In genomic region chr3:15750143-15750542, GRCh38 we compare ENCODE assay signal across 31 cellular contexts.
"Had no signal": no experiment of that assay in that cellular context is flagged by ENCODE, and none has a peak within 500 bp of the region (broad histone marks: within the 10 kb centered on the region; RNA-seq: fewer than 3 reads in every experiment).

No MANE protein-coding gene starts in this region.

- H3K4me3 ChIP-seq: body of pancreas, coronary artery, dorsolateral prefrontal cortex, gastrocnemius medialis, ovary, prostate gland, sigmoid colon, smooth muscle cell, suprapubic skin, tibial nerve had no signal

- H3K4me3 Mint-ChIP-seq: activated CD4-positive, alpha-beta T cell treated with anti-CD3 and anti-CD28 coated beads for 36 hours; activated CD8-positive, alpha-beta memory T cell treated with anti-CD3 and anti-CD28 coated beads, Interleukin-2, amount 10 ng/mL, durations not matched to agents 7 days and 5 days; activated CD8-positive, alpha-beta T cell treated with anti-CD3 and anti-CD28 coated beads, Interleukin-2, amount 10 ng/mL, durations not matched to agents 7 days and 5 days; activated naive CD4-positive, alpha-beta T cell treated with anti-CD3 and anti-CD28 coated beads, Interleukin-2, amount 50 U/mL, for 24 hours; activated naive CD8-positive, alpha-beta T cell treated with anti-CD3 and anti-CD28 coated beads, Interleukin-2, amount 50 U/mL, for 24 hours; effector memory CD8-positive, alpha-beta T cell; nephron; stimulated activated naive B cell treated with anti-CD40 and anti-IgM and Interleukin-4, amounts not matched to agents 10 μg/mL and 1 μg/mL and 100 μg/mL, for 72 hours; T-helper 2 cell treated with Interferon-gamma antibody and Interleukin-4, amounts not matched to agents 5 μg/mL and 100 μg/mL, for 36 hours had no signal

- ATAC-seq: activated CD4-positive, alpha-beta T cell treated with anti-CD3 and anti-CD28 coated beads for 36 hours; activated CD8-positive, alpha-beta memory T cell treated with anti-CD3 and anti-CD28 coated beads, Interleukin-2, amount 10 ng/mL, durations not matched to agents 7 days and 5 days; activated CD8-positive, alpha-beta T cell treated with anti-CD3 and anti-CD28 coated beads, Interleukin-2, amount 10 ng/mL, durations not matched to agents 7 days and 5 days; activated naive CD8-positive, alpha-beta T cell treated with anti-CD3 and anti-CD28 coated beads, Interleukin-2, amount 50 U/mL, for 24 hours; body of pancreas; effector memory CD8-positive, alpha-beta T cell; esophagus mucosa; gastrocnemius medialis; left colon; stimulated activated naive B cell treated with anti-CD40 and anti-IgM and Interleukin-4, amounts not matched to agents 10 μg/mL and 1 μg/mL and 100 μg/mL, for 72 hours had no signal

- H3K9me3 Mint-ChIP-seq: effector memory CD8-positive, alpha-beta T cell had no signal

- FAIRE-seq: kidney had no signal

- H3K27ac Mint-ChIP-seq: activated CD4-positive, alpha-beta T cell treated with anti-CD3 and anti-CD28 coated beads for 36 hours; activated CD8-positive, alpha-beta memory T cell treated with anti-CD3 and anti-CD28 coated beads, Interleukin-2, amount 10 ng/mL, durations not matched to agents 7 days and 5 days; activated CD8-positive, alpha-beta T cell treated with anti-CD3 and anti-CD28 coated beads, Interleukin-2, amount 10 ng/mL, durations not matched to agents 7 days and 5 days; activated naive CD4-positive, alpha-beta T cell treated with anti-CD3 and anti-CD28 coated beads, Interleukin-2, amount 50 U/mL, for 24 hours; activated naive CD8-positive, alpha-beta T cell treated with anti-CD3 and anti-CD28 coated beads, Interleukin-2, amount 50 U/mL, for 24 hours; activated T-helper 2 cell treated with anti-CD3 and anti-CD28 coated beads, Interferon-gamma antibody, Interleukin-2, Interleukin-4, amounts not matched to agents 10 μg/mL and 5 μg/mL and 100 μg/mL, durations not matched to agents 14 hours and 24 hours and 36 hours; nephron; stimulated activated naive B cell treated with anti-CD40 and anti-IgM and Interleukin-4, amounts not matched to agents 10 μg/mL and 1 μg/mL and 100 μg/mL, for 72 hours; T-helper 2 cell treated with Interferon-gamma antibody and Interleukin-4, amounts not matched to agents 5 μg/mL and 100 μg/mL, for 36 hours had no signal

- H3K27me3 Mint-ChIP-seq: activated CD4-positive, alpha-beta T cell treated with anti-CD3 and anti-CD28 coated beads for 36 hours; activated CD8-positive, alpha-beta memory T cell treated with anti-CD3 and anti-CD28 coated beads, Interleukin-2, amount 10 ng/mL, durations not matched to agents 7 days and 5 days; activated naive CD4-positive, alpha-beta T cell treated with anti-CD3 and anti-CD28 coated beads, Interleukin-2, amount 50 U/mL, for 24 hours; activated naive CD8-positive, alpha-beta T cell treated with anti-CD3 and anti-CD28 coated beads, Interleukin-2, amount 50 U/mL, for 24 hours; effector memory CD8-positive, alpha-beta T cell; stimulated activated naive B cell treated with anti-CD40 and anti-IgM and Interleukin-4, amounts not matched to agents 10 μg/mL and 1 μg/mL and 100 μg/mL, for 72 hours had no signal

- DNase-seq: activated CD4-positive, alpha-beta T cell treated with anti-CD3 and anti-CD28 coated beads for 36 hours; activated CD4-positive, CD25-positive, alpha-beta regulatory T cell; activated CD8-positive, alpha-beta memory T cell treated with anti-CD3 and anti-CD28 coated beads, Interleukin-2, amount 10 ng/mL, durations not matched to agents 7 days and 5 days; activated CD8-positive, alpha-beta T cell treated with anti-CD3 and anti-CD28 coated beads, Interleukin-2, amount 10 ng/mL, durations not matched to agents 7 days and 5 days; activated naive CD8-positive, alpha-beta T cell treated with anti-CD3 and anti-CD28 coated beads, Interleukin-2, amount 50 U/mL, for 24 hours; activated T-cell treated with anti-CD3 and anti-CD28 coated beads, Interleukin-2, amount 50 U/mL, for 48 hours; anterior cingulate cortex; body of pancreas; dorsolateral prefrontal cortex; effector memory CD8-positive, alpha-beta T cell; gastrocnemius medialis; hippocampal formation; kidney; left colon; mammary epithelial cell; ovary; retina; sigmoid colon; stimulated activated CD4-positive, alpha-beta T cell treated with anti-CD3 and anti-CD28 coated beads, Interleukin-1b, Interleukin-23, amount 100 ng/mL, for 48 hours; stimulated activated naive B cell treated with anti-CD40 and anti-IgM and Interleukin-4, amounts not matched to agents 10 μg/mL and 1 μg/mL and 100 μg/mL, for 72 hours; T-helper 1 cell had no signal

- H3K4me1 Mint-ChIP-seq: nephron had no signal
